ENCODE assay signal across 8 cellular contexts in genomic region chr10:101693701-101694055, GRCh38. TPM values are rescaled to one million over a fixed set of nuclear protein-coding genes. Genes with fewer than 3 reads are reported as not detected.
A peak's percentile ranks its signal among the peaks of the same experiment; 100 is the strongest.
DNase-seq lines count a peak whose midpoint lies in the region; TF ChIP-seq lines count a peak whose summit lies in the region.

No MANE protein-coding gene starts in this region.

- H3K36me3 Mint-ChIP-seq in activated naive CD4-positive, alpha-beta T cell treated with anti-CD3 and anti-CD28 coated beads for 36 hours (ENCODE audit: low read depth), result peaks cover 3% of the 10 kb centered on the region

- peak; percentile 27 for DNase-seq in activated naive CD4-positive, alpha-beta T cell treated with anti-CD3 and anti-CD28 coated beads for 36 hours
- DNase-seq in activated naive CD4-positive, alpha-beta T cell treated with Interleukin-2 at 50 U/mL for 16 hours, result no peak
- peak; percentile 45 for DNase-seq in HEK293T (ENCODE audit: extremely low spot score)
- DNase-seq in NCI-H69 (lab: John Stamatoyannopoulos, UW), result peak; percentile 64
- no peak for DNase-seq in breast epithelium (ENCODE audit: low spot score in 2 of 2)
- no peak for DNase-seq in COR-L47 (lab: John Stamatoyannopoulos, UW)

- no peak for TF ChIP-seq POLR2A in breast epithelium (IDR thresholded peaks at IDR 0.05)

- peak overlapping the region; percentile 66 to 84 (median 76) for H3K4me3 ChIP-seq in breast epithelium

- H3K27me3 Mint-ChIP-seq in activated naive CD4-positive, alpha-beta T cell treated with anti-CD3 and anti-CD28 coated beads for 36 hours (ENCODE audit: low read depth), result no peaks in the 10 kb centered on the region

- POLR2A ChIA-PET in HEK293T (lab: Yijun Ruan, JAX), result interaction anchor here (0.7 to 1.9 kb wide), 7 partner anchors 11 to 91 kb away, joined by 3 to 7 read pairs (median 4); no protein-coding TSS in a partner anchor

- CTCF ChIA-PET in activated naive CD4-positive, alpha-beta T cell treated with anti-CD3 and anti-CD28 coated beads for 36 hours (lab: Charles Lee), result interaction anchor here (1.0 to 1.9 kb wide), 2 partner anchors 86 to 88 kb away, joined by 4 to 5 read pairs; no protein-coding TSS in a partner anchor
- CTCF ChIA-PET in HEK293T (lab: Yijun Ruan, JAX), result interaction anchor here (1.9 kb wide), 1 partner anchor 91 kb away, joined by 5 read pairs; no protein-coding TSS in a partner anchor

- H3K4me1 Mint-ChIP-seq in activated naive CD4-positive, alpha-beta T cell treated with anti-CD3 and anti-CD28 coated beads for 36 hours (ENCODE audit: low read depth), result peaks cover 42% of the 10 kb centered on the region

- H3K4me3 Mint-ChIP-seq in activated naive CD4-positive, alpha-beta T cell treated with anti-CD3 and anti-CD28 coated beads for 36 hours, result peak overlapping the region; percentile 97

- H3K9me3 ChIP-seq in breast epithelium, result no peaks in the 10 kb centered on the region

- intact Hi-C loops in activated naive CD4-positive, alpha-beta T cell treated with anti-CD3 and anti-CD28 coated beads for 36 hours (cut with micrococcal nuclease), result loop anchor here (2.0 kb wide), 1 partner anchor 89 kb away; the partner anchor contains the start of gene NPM3
- intact Hi-C loops in breast epithelium (cut with DNase I; ENCODE audit: low total_unique reads), result no loop called here

- H3K27me3 ChIP-seq in breast epithelium (no peaks in the 10 kb centered on the region), layer of hippocampus (ENCODE audit: control insufficient read depth, insufficient read depth, low read length) (no peaks in the 10 kb centered on the region)

- H3K27ac ChIP-seq in breast epithelium, result peak overlapping the region; percentile 99 to 100
- peak overlapping the region; percentile 90 for H3K27ac ChIP-seq in layer of hippocampus (ENCODE audit: low read depth, low read length)
- H3K27ac ChIP-seq in temporal lobe (ENCODE audit: low read depth, low read length), result peak overlapping the region; percentile 89

- H3K9me3 Mint-ChIP-seq in activated naive CD4-positive, alpha-beta T cell treated with anti-CD3 and anti-CD28 coated beads for 36 hours, result no peaks in the 10 kb centered on the region

- peaks cover 0 to 19% of the 10 kb centered on the region in 2 donors for H3K4me1 ChIP-seq in breast epithelium

- no peaks in the 10 kb centered on the region for H3K36me3 ChIP-seq in breast epithelium

- H3K27ac Mint-ChIP-seq in activated naive CD4-positive, alpha-beta T cell treated with anti-CD3 and anti-CD28 coated beads for 36 hours, result peak overlapping the region; percentile 97

- no peak for TF ChIP-seq CTCF in breast epithelium (IDR thresholded peaks at IDR 0.05)

TF ChIP-seq in HEK293T, 16 proteins besides CTCF, POLR2A, EP300 and RAD21:
- TF ChIP-seq HDGF (IDR thresholded peaks at IDR 0.05; ENCODE audit: borderline replicate concordance), result no peak
- TF ChIP-seq L3MBTL2 (conservative IDR thresholded peaks at IDR 0.05), result no peak
- no peak for TF ChIP-seq ARNT (IDR thresholded peaks at IDR 0.05)
- no peak for TF ChIP-seq SP1 (IDR thresholded peaks at IDR 0.05)
- no peak for TF ChIP-seq ELF4 (IDR thresholded peaks at IDR 0.05)
- no peak for TF ChIP-seq FOXM1 (IDR thresholded peaks at IDR 0.05; ENCODE audit: borderline replicate concordance)
- TF ChIP-seq SUZ12 (IDR thresholded peaks at IDR 0.05), result no peak
- TF ChIP-seq ZNF384 (IDR thresholded peaks at IDR 0.05), result no peak
- TF ChIP-seq NFRKB (IDR thresholded peaks at IDR 0.05), result no peak
- no peak for TF ChIP-seq FOXK2 (IDR thresholded peaks at IDR 0.05)
- TF ChIP-seq PKNOX1 (IDR thresholded peaks at IDR 0.05), result no peak
- TF ChIP-seq BHLHE40 (IDR thresholded peaks at IDR 0.05; ENCODE audit: borderline replicate concordance), result no peak
- no peak for TF ChIP-seq FOXA1 (IDR thresholded peaks at IDR 0.05)
- no peak for TF ChIP-seq LEF1 (IDR thresholded peaks at IDR 0.05; ENCODE audit: borderline replicate concordance)

RNA-seq across cellular contexts. Expression of gene FBXW4, which starts 1.3 kb away (rescaled TPM):
- 10 to 100 TPM; 40.4 to 40.9 TPM for total RNA-seq in activated naive CD4-positive, alpha-beta T cell treated with anti-CD3 and anti-CD28 coated beads for 36 hours
- total RNA-seq in breast epithelium (10 to 100 TPM; 68.0 to 95.7 (median 74.7) TPM), temporal lobe (30.2 TPM)

Comparison
In these comparisons a context has a peak if more than half of its experiments do, and no peak if none do; other contexts are left out.
1. DNase-seq: peak in activated naive CD4-positive, alpha-beta T cell treated with anti-CD3 and anti-CD28 coated beads for 36 hours (single experiment), HEK293T (single experiment) and NCI-H69 (single experiment); none in activated naive CD4-positive, alpha-beta T cell treated with Interleukin-2 at 50 U/mL for 16 hours (single experiment), breast epithelium (0 of 2) and COR-L47 (single experiment).
2. Peak in every context shown above with its lines, with median percentiles within 50 percentile points of each other: H3K27ac ChIP-seq.